Comparison of ENCODE assay signal across 29 cellular contexts in genomic region chr10:33174674-33175073, GRCh38.
DNase-seq lines count a peak whose midpoint lies in the region; ATAC-seq lines count a peak whose summit lies in the region.
"Had no signal": no experiment of that assay in that cellular context is flagged by ENCODE, and none has a peak within 500 bp of the region (broad histone marks: within the 10 kb centered on the region; RNA-seq: fewer than 3 reads in every experiment).

No MANE protein-coding gene starts in this region.

- ATAC-seq in natural killer cell treated with Interleukin-12 subunit alpha and Interleukin-12 subunit beta and Interleukin-15 and Interleukin-18, amount 100 ng/mL, for 72 hours, result no peak
- ATAC-seq: activated CD4-positive, CD25-positive, alpha-beta regulatory T cell treated with anti-CD3 and anti-CD28 coated beads, Interleukin-2, amount 50 U/mL, for 24 hours; activated naive CD8-positive, alpha-beta T cell treated with anti-CD3 and anti-CD28 coated beads, Interleukin-2, amount 50 U/mL, for 24 hours; activated T-cell treated with anti-CD3 and anti-CD28 coated beads, Interleukin-2, amount 50 U/mL, for 72 hours; sciatic nerve had no signal

- no peak overlapping the region for H3K4me3 Mint-ChIP-seq in natural killer cell treated with Interleukin-12 subunit alpha and Interleukin-12 subunit beta and Interleukin-15 and Interleukin-18, amount 100 ng/mL, for 72 hours
- H3K4me3 Mint-ChIP-seq: activated naive CD8-positive, alpha-beta T cell treated with anti-CD3 and anti-CD28 coated beads, Interleukin-2, amount 50 U/mL, for 24 hours; activated T-cell treated with anti-CD3 and anti-CD28 coated beads, Interleukin-2, amount 50 U/mL, for 72 hours; CD14-positive monocyte; T-helper 1 cell treated with Interleukin-12 subunit alpha and Interleukin-12 subunit beta and Interleukin-4 antibody, amounts not matched to agents 30 μg/mL and 1 μg/mL, for 36 hours had no signal

- DNase-seq in AG20443 (ENCODE audit: low spot score) (peak; percentile 32), HT1080 (ENCODE audit: low read depth) (peak; percentile 72), SK-MEL-5 (ENCODE audit: low read depth, low spot score) (peak; percentile 67), mesenchymal stem cell (no peak), caudate nucleus (lab: John Stamatoyannopoulos, UW) (no peak), ACHN (no peak)
- DNase-seq in natural killer cell treated with Interleukin-12 subunit alpha and Interleukin-12 subunit beta and Interleukin-15 and Interleukin-18, amount 100 ng/mL, for 72 hours (ENCODE audit: low spot score), result no peak
- DNase-seq: activated CD4-positive, alpha-beta T cell treated with anti-CD3 and anti-CD28 coated beads, Interleukin-2, amount 50 U/mL, for 4 hours; activated naive CD8-positive, alpha-beta T cell treated with anti-CD3 and anti-CD28 coated beads, Interleukin-2, amount 50 U/mL, for 24 hours; activated T-cell treated with anti-CD3 and anti-CD28 coated beads, Interleukin-2, amount 50 U/mL, for 72 hours; colonic mucosa; effector CD8-positive, alpha-beta T cell; GDM1; glutamatergic neuron; NCI-H1436 treated with DMSO at 0.1 percent for 48 hours; NCI-H446; NCI-H774; stimulated activated CD4-positive, alpha-beta T cell treated with anti-CD3 and anti-CD28 coated beads, Interleukin-4, amount 100 ng/mL, for 1 hour; stomach; uterus had no signal

- H3K27me3 ChIP-seq in mesenchymal stem cell (ENCODE audit: control insufficient read depth in 1 of 2, insufficient read depth in 1 of 2, low read length in 2 of 2), result no peaks in the 10 kb centered on the region
- H3K27me3 ChIP-seq: cardiac muscle cell, colonic mucosa, neutrophil, stomach, uterus had no signal

- no peak overlapping the region for H3K4me2 ChIP-seq in mesenchymal stem cell (ENCODE audit: low read length, poor library complexity, severe bottlenecking)
- H3K4me2 ChIP-seq: KMS-11 had no signal

- peaks cover 25 to 26% of the 10 kb centered on the region in 2 donors for H3K27me3 Mint-ChIP-seq in natural killer cell treated with Interleukin-12 subunit alpha and Interleukin-12 subunit beta and Interleukin-15 and Interleukin-18, amount 100 ng/mL, for 72 hours

- H3K9me3 ChIP-seq in mesenchymal stem cell (ENCODE audit: control insufficient read depth, low read length), result no peaks in the 10 kb centered on the region
- H3K9me3 ChIP-seq: colonic mucosa, neutrophil, prostate gland, stomach, uterus had no signal

- H3K36me3 ChIP-seq in mesenchymal stem cell (ENCODE audit: control insufficient read depth in 1 of 2, insufficient read depth in 2 of 2, low read depth in 1 of 2, low read length in 2 of 2), result peaks cover 7 to 33% of the 10 kb centered on the region in 2 experiments
- H3K36me3 ChIP-seq: colonic mucosa, neutrophil, prostate gland, uterus had no signal

- H3K79me1 ChIP-seq in mesenchymal stem cell (replicated peaks; ENCODE audit: low read length, poor library complexity, severe bottlenecking), result peaks cover 2% of the 10 kb centered on the region

- H4K8ac ChIP-seq in mesenchymal stem cell (ENCODE audit: low read length), result no peak overlapping the region

- no peak overlapping the region for H2BK12ac ChIP-seq in mesenchymal stem cell (ENCODE audit: low read length in 2 of 2)

- no peak overlapping the region for H2BK120ac ChIP-seq in mesenchymal stem cell (ENCODE audit: low read depth, low read length)

- no peak overlapping the region for H2AFZ ChIP-seq in mesenchymal stem cell (ENCODE audit: low read depth, low read length)

- H3K4me3 ChIP-seq in mesenchymal stem cell (ENCODE audit: insufficient read depth in 1 of 2, low read depth in 1 of 2, low read length in 2 of 2), result no peak overlapping the region
- H3K4me3 ChIP-seq: cardiac muscle cell, colonic mucosa, prostate gland, stomach, uterus had no signal

- WGBS in mesenchymal stem cell, result 94% methylated on average over 2 of the region's 4 CpGs

- in situ Hi-C loops in SK-MEL-5 (cut with HindIII; ENCODE audit: low pct_unique_long_range_greater_than_20kb, low sequenced_read_pairs) (no loop called here), ACHN (cut with HindIII; ENCODE audit: low pct_ligation_motif_present, low pct_unique_long_range_greater_than_20kb, low sequenced_read_pairs) (no loop called here)

- H2AK5ac ChIP-seq in mesenchymal stem cell (ENCODE audit: low read length, severe bottlenecking), result peak overlapping the region; percentile 43

- H3K36me3 Mint-ChIP-seq in natural killer cell treated with Interleukin-12 subunit alpha and Interleukin-12 subunit beta and Interleukin-15 and Interleukin-18, amount 100 ng/mL, for 72 hours, result no peaks in the 10 kb centered on the region
- H3K36me3 Mint-ChIP-seq: CD14-positive monocyte had no signal

- H3K14ac ChIP-seq in mesenchymal stem cell (ENCODE audit: low read length in 2 of 2), result no peak overlapping the region

- H3K4me1 ChIP-seq in mesenchymal stem cell (ENCODE audit: control insufficient read depth, insufficient read depth, low read depth, low read length), result peaks cover 3% of the 10 kb centered on the region
- H3K4me1 ChIP-seq: colonic mucosa, prostate gland, uterus had no signal

- H3K27ac ChIP-seq in mesenchymal stem cell (ENCODE audit: low read length, poor library complexity, severe bottlenecking), result no peak overlapping the region
- H3K27ac ChIP-seq in caudate nucleus (ENCODE audit: low read depth, low read length), result no peak overlapping the region
- H3K27ac ChIP-seq: cardiac muscle cell, colonic mucosa, HL-60, KMS-11, neutrophil, prostate gland, stomach, uterus had no signal

- no peak overlapping the region for H3K27ac Mint-ChIP-seq in natural killer cell treated with Interleukin-12 subunit alpha and Interleukin-12 subunit beta and Interleukin-15 and Interleukin-18, amount 100 ng/mL, for 72 hours
- H3K27ac Mint-ChIP-seq: activated naive CD8-positive, alpha-beta T cell treated with anti-CD3 and anti-CD28 coated beads, Interleukin-2, amount 50 U/mL, for 24 hours; activated T-cell treated with anti-CD3 and anti-CD28 coated beads, Interleukin-2, amount 50 U/mL, for 72 hours; T-helper 1 cell treated with Interleukin-12 subunit alpha and Interleukin-12 subunit beta and Interleukin-4 antibody, amounts not matched to agents 30 μg/mL and 1 μg/mL, for 36 hours had no signal

- no peak overlapping the region for H2BK15ac ChIP-seq in mesenchymal stem cell (ENCODE audit: low read depth, poor library complexity, severe bottlenecking)

- no peak overlapping the region for H3K23ac ChIP-seq in mesenchymal stem cell (ENCODE audit: low read length in 2 of 2)

- H2BK5ac ChIP-seq in mesenchymal stem cell (ENCODE audit: low read depth, low read length, poor library complexity, severe bottlenecking), result no peak overlapping the region

- no peak overlapping the region for H3K18ac ChIP-seq in mesenchymal stem cell (ENCODE audit: low read depth in 1 of 2, low read length in 2 of 2)

- H3K4me1 Mint-ChIP-seq in natural killer cell treated with Interleukin-12 subunit alpha and Interleukin-12 subunit beta and Interleukin-15 and Interleukin-18, amount 100 ng/mL, for 72 hours (ENCODE audit: low read depth in 2 of 2), result no peaks in the 10 kb centered on the region
- H3K4me1 Mint-ChIP-seq: CD14-positive monocyte had no signal

- H3K9me3 Mint-ChIP-seq in natural killer cell treated with Interleukin-12 subunit alpha and Interleukin-12 subunit beta and Interleukin-15 and Interleukin-18, amount 100 ng/mL, for 72 hours, result no peaks in the 10 kb centered on the region
- H3K9me3 Mint-ChIP-seq: activated naive CD8-positive, alpha-beta T cell treated with anti-CD3 and anti-CD28 coated beads, Interleukin-2, amount 50 U/mL, for 24 hours; activated T-cell treated with anti-CD3 and anti-CD28 coated beads, Interleukin-2, amount 50 U/mL, for 72 hours; T-helper 1 cell treated with Interleukin-12 subunit alpha and Interleukin-12 subunit beta and Interleukin-4 antibody, amounts not matched to agents 30 μg/mL and 1 μg/mL, for 36 hours had no signal

- no peak overlapping the region for H4K91ac ChIP-seq in mesenchymal stem cell (ENCODE audit: low read length)

- no peak overlapping the region for H3K4ac ChIP-seq in mesenchymal stem cell (ENCODE audit: low read depth in 1 of 2, low read length in 2 of 2)

- H3K9ac ChIP-seq in mesenchymal stem cell (ENCODE audit: low read length), result no peak overlapping the region
- H3K9ac ChIP-seq: KMS-11 had no signal

Comparison
In these comparisons a context has a peak if more than half of its experiments do, and no peak if none do; other contexts are left out.
1. DNase-seq: peak in AG20443 (single experiment), HT1080 (single experiment) and SK-MEL-5 (single experiment); none in mesenchymal stem cell (single experiment), natural killer cell treated with Interleukin-12 subunit alpha and Interleukin-12 subunit beta and Interleukin-15 and Interleukin-18, amount 100 ng/mL, for 72 hours (single experiment), caudate nucleus (0 of 61) and ACHN (single experiment).